Comparison of ENCODE assay signal across 1 cellular context in the genomic region with DNA sequence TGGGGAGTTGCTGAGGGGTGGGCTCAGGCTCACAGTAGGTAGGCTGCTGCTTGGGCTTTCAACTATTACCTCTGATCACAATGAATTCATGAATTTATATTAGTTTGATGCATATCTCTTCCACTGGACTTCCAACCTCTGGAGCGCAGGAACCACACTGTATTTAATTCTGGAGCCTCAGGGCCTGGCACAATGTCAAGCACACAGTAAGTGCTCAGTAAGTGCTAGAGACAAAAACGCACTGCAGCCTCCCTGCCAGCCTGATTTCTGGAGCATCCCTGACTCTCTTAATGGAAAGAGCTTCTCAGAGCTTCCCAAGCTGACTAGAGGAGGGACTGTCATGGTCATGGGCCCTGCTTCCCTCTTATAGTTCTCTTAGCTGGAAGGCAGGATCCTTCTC.
A peak's percentile ranks its signal among the peaks of the same experiment; 100 is the strongest.
TF ChIP-seq lines count a peak whose summit lies in the region.

No MANE protein-coding gene starts in this region.

TF ChIP-seq in GM12878, 131 proteins besides CTCF, POLR2A, EP300 and RAD21:
- TF ChIP-seq SUPT20H (IDR thresholded peaks at IDR 0.05; ENCODE audit: borderline replicate concordance, control insufficient read depth, low read depth, low read length), result no peak
- TF ChIP-seq IKZF1 (conservative IDR thresholded peaks at IDR 0.05), result no peak
- TF ChIP-seq RFX5 (IDR thresholded peaks at IDR 0.05; ENCODE audit: low read depth, low read length), result no peak
- no peak for TF ChIP-seq ZNF274 (IDR thresholded peaks at IDR 0.05; ENCODE audit: insufficient read depth, insufficient read length)
- TF ChIP-seq YBX1 (IDR thresholded peaks at IDR 0.05), result no peak
- TF ChIP-seq, protein P1, sequence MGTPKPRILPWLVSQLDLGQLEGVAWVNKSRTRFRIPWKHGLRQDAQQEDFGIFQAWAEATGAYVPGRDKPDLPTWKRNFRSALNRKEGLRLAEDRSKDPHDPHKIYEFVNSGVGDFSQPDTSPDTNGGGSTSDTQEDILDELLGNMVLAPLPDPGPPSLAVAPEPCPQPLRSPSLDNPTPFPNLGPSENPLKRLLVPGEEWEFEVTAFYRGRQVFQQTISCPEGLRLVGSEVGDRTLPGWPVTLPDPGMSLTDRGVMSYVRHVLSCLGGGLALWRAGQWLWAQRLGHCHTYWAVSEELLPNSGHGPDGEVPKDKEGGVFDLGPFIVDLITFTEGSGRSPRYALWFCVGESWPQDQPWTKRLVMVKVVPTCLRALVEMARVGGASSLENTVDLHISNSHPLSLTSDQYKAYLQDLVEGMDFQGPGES (IDR thresholded peaks at IDR 0.05), result no peak
- TF ChIP-seq, protein P2, sequence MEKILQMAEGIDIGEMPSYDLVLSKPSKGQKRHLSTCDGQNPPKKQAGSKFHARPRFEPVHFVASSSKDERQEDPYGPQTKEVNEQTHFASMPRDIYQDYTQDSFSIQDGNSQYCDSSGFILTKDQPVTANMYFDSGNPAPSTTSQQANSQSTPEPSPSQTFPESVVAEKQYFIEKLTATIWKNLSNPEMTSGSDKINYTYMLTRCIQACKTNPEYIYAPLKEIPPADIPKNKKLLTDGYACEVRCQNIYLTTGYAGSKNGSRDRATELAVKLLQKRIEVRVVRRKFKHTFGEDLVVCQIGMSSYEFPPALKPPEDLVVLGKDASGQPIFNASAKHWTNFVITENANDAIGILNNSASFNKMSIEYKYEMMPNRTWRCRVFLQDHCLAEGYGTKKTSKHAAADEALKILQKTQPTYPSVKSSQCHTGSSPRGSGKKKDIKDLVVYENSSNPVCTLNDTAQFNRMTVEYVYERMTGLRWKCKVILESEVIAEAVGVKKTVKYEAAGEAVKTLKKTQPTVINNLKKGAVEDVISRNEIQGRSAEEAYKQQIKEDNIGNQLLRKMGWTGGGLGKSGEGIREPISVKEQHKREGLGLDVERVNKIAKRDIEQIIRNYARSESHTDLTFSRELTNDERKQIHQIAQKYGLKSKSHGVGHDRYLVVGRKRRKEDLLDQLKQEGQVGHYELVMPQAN (conservative IDR thresholded peaks at IDR 0.05), result 0 out of 2 replicates have a peak, but pooled peaks have one; percentile 20
- TF ChIP-seq NRF1 (conservative IDR thresholded peaks at IDR 0.05; ENCODE audit: low read depth, low read length), result no peak
- peak; percentile 55; the same call in 1 of the 2 replicates for TF ChIP-seq SMARCA5 (IDR thresholded peaks at IDR 0.05)
- TF ChIP-seq, protein P3, sequence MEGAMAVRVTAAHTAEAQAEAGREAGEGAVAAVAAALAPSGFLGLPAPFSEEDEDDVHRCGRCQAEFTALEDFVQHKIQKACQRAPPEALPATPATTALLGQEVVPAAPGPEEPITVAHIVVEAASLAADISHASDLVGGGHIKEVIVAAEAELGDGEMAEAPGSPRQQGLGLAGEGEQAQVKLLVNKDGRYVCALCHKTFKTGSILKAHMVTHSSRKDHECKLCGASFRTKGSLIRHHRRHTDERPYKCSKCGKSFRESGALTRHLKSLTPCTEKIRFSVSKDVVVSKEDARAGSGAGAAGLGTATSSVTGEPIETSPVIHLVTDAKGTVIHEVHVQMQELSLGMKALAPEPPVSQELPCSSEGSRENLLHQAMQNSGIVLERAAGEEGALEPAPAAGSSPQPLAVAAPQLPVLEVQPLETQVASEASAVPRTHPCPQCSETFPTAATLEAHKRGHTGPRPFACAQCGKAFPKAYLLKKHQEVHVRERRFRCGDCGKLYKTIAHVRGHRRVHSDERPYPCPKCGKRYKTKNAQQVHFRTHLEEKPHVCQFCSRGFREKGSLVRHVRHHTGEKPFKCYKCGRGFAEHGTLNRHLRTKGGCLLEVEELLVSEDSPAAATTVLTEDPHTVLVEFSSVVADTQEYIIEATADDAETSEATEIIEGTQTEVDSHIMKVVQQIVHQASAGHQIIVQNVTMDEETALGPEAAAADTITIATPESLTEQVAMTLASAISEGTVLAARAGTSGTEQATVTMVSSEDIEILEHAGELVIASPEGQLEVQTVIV (IDR thresholded peaks at IDR 0.05; ENCODE audit: borderline replicate concordance, partially characterized antibody), result no peak
